Comparison of ENCODE assay signal across 21 cellular contexts in the genomic region with DNA sequence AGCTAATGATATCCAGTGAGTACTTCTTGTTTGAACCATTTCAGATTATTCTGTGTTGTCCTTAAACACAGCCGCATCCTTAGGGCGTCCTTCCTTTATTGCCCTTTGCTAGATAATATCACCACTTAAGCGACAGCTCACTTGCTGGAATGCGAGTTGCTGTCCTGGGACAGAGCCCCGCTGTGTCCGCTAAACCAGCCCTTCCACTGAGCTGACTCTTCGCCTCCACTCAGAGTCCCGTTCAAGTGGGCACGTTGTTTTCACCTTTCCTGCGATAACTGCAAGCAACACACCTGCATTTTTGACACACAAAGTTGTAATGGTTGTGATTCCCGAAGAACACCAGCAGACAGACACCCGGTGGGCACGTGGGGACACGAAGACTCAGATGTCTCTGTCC.
"Had no signal": no experiment of that assay in that cellular context is flagged by ENCODE, and none has a peak within 500 bp of the region (broad histone marks: within the 10 kb centered on the region; RNA-seq: fewer than 3 reads in every experiment).

No MANE protein-coding gene starts in this region.

- H3K4me3 ChIP-seq: esophagus muscularis mucosa, hepatocyte, left lung, spleen, uterus had no signal

- H3K36me3 ChIP-seq: uterus, WERI-Rb-1 had no signal

- H3K9ac ChIP-seq: parathyroid adenoma had no signal

- DNase-seq: activated CD4-positive, alpha-beta T cell treated with anti-CD3 and anti-CD28 coated beads, Interleukin-2, amount 50 U/mL, for 4 hours; activated naive CD4-positive, alpha-beta T cell; activated naive CD8-positive, alpha-beta T cell treated with anti-CD3 and anti-CD28 coated beads for 36 hours; activated T-cell treated with anti-CD3 and anti-CD28 coated beads, Interleukin-2, amount 50 U/mL, for 1 hour; amniotic stem cell; effector CD8-positive, alpha-beta T cell; left lung; naive thymus-derived CD4-positive, alpha-beta T cell; spleen; stimulated activated CD4-positive, alpha-beta T cell treated with anti-CD3 and anti-CD28 coated beads, Interleukin-4, amount 100 ng/mL, for 4 hours; stimulated activated naive B cell treated with anti-CD40 and anti-IgM and Interleukin-4, amounts not matched to agents 10 μg/mL and 1 μg/mL and 100 μg/mL, for 72 hours; T-helper 2 cell; uterus; WERI-Rb-1 had no signal

- H3K27ac ChIP-seq: esophagus muscularis mucosa, hepatocyte, left lung, neutrophil, parathyroid adenoma, uterus, WERI-Rb-1 had no signal

- H3K4me3 Mint-ChIP-seq: activated naive CD8-positive, alpha-beta T cell treated with anti-CD3 and anti-CD28 coated beads for 36 hours; activated T-helper 17 cell treated with anti-CD3 and anti-CD28 coated beads, Interleukin-2, amount 50 U/mL, for 72 hours; dendritic cell treated with granulocyte-macrophage colony-stimulating factor and Interleukin-4, amounts not matched to agents 40 ng/mL and 50 ng/mL, for 4 days; naive thymus-derived CD4-positive, alpha-beta T cell; stimulated activated naive B cell treated with anti-CD40 and anti-IgM and Interleukin-4, amounts not matched to agents 10 μg/mL and 1 μg/mL and 100 μg/mL, for 72 hours had no signal

- ATAC-seq: activated T-helper 17 cell treated with anti-CD3 and anti-CD28 coated beads, Interleukin-2, amount 50 U/mL, for 72 hours; left lung; naive thymus-derived CD4-positive, alpha-beta T cell; stimulated activated naive B cell treated with anti-CD40 and anti-IgM and Interleukin-4, amounts not matched to agents 10 μg/mL and 1 μg/mL and 100 μg/mL, for 72 hours had no signal

- FAIRE-seq: endothelial cell of umbilical vein had no signal

- H3K4me1 Mint-ChIP-seq: activated T-helper 17 cell treated with anti-CD3 and anti-CD28 coated beads, Interleukin-2, amount 50 U/mL, for 72 hours had no signal

- H3K27ac Mint-ChIP-seq: activated naive CD8-positive, alpha-beta T cell treated with anti-CD3 and anti-CD28 coated beads for 36 hours; activated T-helper 17 cell treated with anti-CD3 and anti-CD28 coated beads, Interleukin-2, amount 50 U/mL, for 72 hours; dendritic cell treated with granulocyte-macrophage colony-stimulating factor and Interleukin-4, amounts not matched to agents 40 ng/mL and 50 ng/mL, for 4 days; naive thymus-derived CD4-positive, alpha-beta T cell; stimulated activated naive B cell treated with anti-CD40 and anti-IgM and Interleukin-4, amounts not matched to agents 10 μg/mL and 1 μg/mL and 100 μg/mL, for 72 hours had no signal

- H3K4me2 ChIP-seq: hepatocyte had no signal

- H2AFZ ChIP-seq: hepatocyte, parathyroid adenoma had no signal

- H3K9me3 Mint-ChIP-seq: activated naive CD8-positive, alpha-beta T cell treated with anti-CD3 and anti-CD28 coated beads for 36 hours; activated T-helper 17 cell treated with anti-CD3 and anti-CD28 coated beads, Interleukin-2, amount 50 U/mL, for 72 hours; dendritic cell treated with granulocyte-macrophage colony-stimulating factor and Interleukin-4, amounts not matched to agents 40 ng/mL and 50 ng/mL, for 4 days; naive thymus-derived CD4-positive, alpha-beta T cell; stimulated activated naive B cell treated with anti-CD40 and anti-IgM and Interleukin-4, amounts not matched to agents 10 μg/mL and 1 μg/mL and 100 μg/mL, for 72 hours had no signal

- H3K4me1 ChIP-seq: left lung, parathyroid adenoma, uterus had no signal

- H3K27me3 ChIP-seq: esophagus muscularis mucosa, hepatocyte, left lung, neutrophil, spleen, uterus had no signal

- H3K9me3 ChIP-seq: esophagus muscularis mucosa, left lung, neutrophil, spleen, uterus had no signal

- H3K79me2 ChIP-seq: hepatocyte, parathyroid adenoma had no signal

- H3K27me3 Mint-ChIP-seq: activated naive CD8-positive, alpha-beta T cell treated with anti-CD3 and anti-CD28 coated beads for 36 hours; activated T-helper 17 cell treated with anti-CD3 and anti-CD28 coated beads, Interleukin-2, amount 50 U/mL, for 72 hours; dendritic cell treated with granulocyte-macrophage colony-stimulating factor and Interleukin-4, amounts not matched to agents 40 ng/mL and 50 ng/mL, for 4 days; naive thymus-derived CD4-positive, alpha-beta T cell; stimulated activated naive B cell treated with anti-CD40 and anti-IgM and Interleukin-4, amounts not matched to agents 10 μg/mL and 1 μg/mL and 100 μg/mL, for 72 hours had no signal
